27 cellular contexts compared by ENCODE assay signal in the genomic region with DNA sequence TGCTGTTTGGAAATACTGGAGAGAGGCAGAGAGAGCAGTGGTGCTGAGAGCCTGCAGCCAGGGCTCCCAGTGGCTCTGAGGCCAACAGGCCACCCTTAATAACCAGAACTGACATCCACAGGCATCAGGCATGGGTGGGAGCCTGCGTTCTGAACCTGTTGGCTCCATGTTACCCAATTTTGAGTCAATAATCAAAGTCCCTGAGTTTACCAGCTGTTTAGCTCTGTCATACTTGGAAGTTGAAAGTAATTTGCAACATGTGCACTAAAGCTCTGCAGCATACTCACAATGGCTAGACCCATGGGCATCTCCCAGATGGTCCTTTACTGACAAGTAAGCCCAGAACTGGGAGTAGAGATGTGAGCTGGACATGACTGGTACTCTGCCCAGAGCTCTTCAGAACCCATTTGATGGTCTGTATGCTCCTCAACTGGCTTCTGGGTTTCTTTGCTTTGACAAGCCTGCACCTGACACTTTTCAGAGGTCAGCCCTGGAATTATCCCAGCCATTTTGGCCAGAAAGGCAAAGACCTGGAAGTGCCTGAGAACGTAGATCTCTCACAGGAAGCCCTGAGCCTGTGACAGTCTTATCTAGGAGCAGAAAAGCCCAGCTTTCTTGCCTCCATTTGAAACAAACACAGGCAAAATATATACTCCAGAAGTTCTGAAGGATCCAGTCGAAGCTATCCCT.
"Had no signal": no experiment of that assay in that cellular context is flagged by ENCODE, and none has a peak within 500 bp of the region (broad histone marks: within the 10 kb centered on the region; RNA-seq: fewer than 3 reads in every experiment).

No MANE protein-coding gene starts in this region.

- H3K36me3 ChIP-seq: esophagus muscularis mucosa, heart right ventricle, left lung, thoracic aorta had no signal

- H3K27me3 ChIP-seq: esophagus muscularis mucosa, heart right ventricle, left lung had no signal

- H3K27ac Mint-ChIP-seq: activated CD4-positive, alpha-beta T cell treated with anti-CD3 and anti-CD28 coated beads, Interleukin-2, amount 10 ng/mL, durations not matched to agents 7 days and 5 days; activated CD8-positive, alpha-beta T cell treated with anti-CD3 and anti-CD28 coated beads for 36 hours; activated naive CD8-positive, alpha-beta T cell treated with anti-CD3 and anti-CD28 coated beads, Interleukin-2, amount 10 ng/mL, durations not matched to agents 7 days and 5 days; dendritic cell treated with granulocyte-macrophage colony-stimulating factor and Interleukin-4, amounts not matched to agents 40 ng/mL and 50 ng/mL, for 4 days; endodermal cell; natural killer cell treated with Interleukin-12 subunit alpha and Interleukin-12 subunit beta and Interleukin-15 and Interleukin-18, amount 100 ng/mL, for 72 hours; stimulated activated effector memory CD8-positive, alpha-beta T cell treated with anti-CD3 and anti-CD28 coated beads, Interleukin-12 subunit alpha, Interleukin-12 subunit beta, amount 100 ng/mL, for 72 hours; stimulated activated naive CD8-positive, alpha-beta T cell treated with anti-CD3 and anti-CD28 coated beads, Interleukin-15, Interleukin-2, amounts not matched to agents 100 ng/mL and 50 ng/mL, for 24 hours; T-helper 2 cell treated with Interferon-gamma antibody and Interleukin-4, amounts not matched to agents 5 μg/mL and 100 μg/mL, for 36 hours; WTC11 had no signal

- H3K36me3 Mint-ChIP-seq: activated naive CD8-positive, alpha-beta T cell treated with anti-CD3 and anti-CD28 coated beads, Interleukin-2, amount 10 ng/mL, durations not matched to agents 7 days and 5 days; natural killer cell treated with Interleukin-12 subunit alpha and Interleukin-12 subunit beta and Interleukin-15 and Interleukin-18, amount 100 ng/mL, for 72 hours; stimulated activated effector memory CD8-positive, alpha-beta T cell treated with anti-CD3 and anti-CD28 coated beads, Interleukin-12 subunit alpha, Interleukin-12 subunit beta, amount 100 ng/mL, for 72 hours had no signal

- H3K4me3 ChIP-seq: esophagus muscularis mucosa, heart right ventricle, left lung, lung, mucosa of descending colon, thoracic aorta had no signal

- H3K27me3 Mint-ChIP-seq: activated CD4-positive, alpha-beta T cell treated with anti-CD3 and anti-CD28 coated beads, Interleukin-2, amount 10 ng/mL, durations not matched to agents 7 days and 5 days; activated CD8-positive, alpha-beta T cell treated with anti-CD3 and anti-CD28 coated beads for 36 hours; dendritic cell treated with granulocyte-macrophage colony-stimulating factor and Interleukin-4, amounts not matched to agents 40 ng/mL and 50 ng/mL, for 4 days; natural killer cell treated with Interleukin-12 subunit alpha and Interleukin-12 subunit beta and Interleukin-15 and Interleukin-18, amount 100 ng/mL, for 72 hours; stimulated activated naive CD8-positive, alpha-beta T cell treated with anti-CD3 and anti-CD28 coated beads, Interleukin-15, Interleukin-2, amounts not matched to agents 100 ng/mL and 50 ng/mL, for 24 hours had no signal

- H3K9me3 Mint-ChIP-seq: activated CD4-positive, alpha-beta T cell treated with anti-CD3 and anti-CD28 coated beads, Interleukin-2, amount 10 ng/mL, durations not matched to agents 7 days and 5 days; activated CD8-positive, alpha-beta T cell treated with anti-CD3 and anti-CD28 coated beads for 36 hours; natural killer cell treated with Interleukin-12 subunit alpha and Interleukin-12 subunit beta and Interleukin-15 and Interleukin-18, amount 100 ng/mL, for 72 hours; stimulated activated effector memory CD8-positive, alpha-beta T cell treated with anti-CD3 and anti-CD28 coated beads, Interleukin-12 subunit alpha, Interleukin-12 subunit beta, amount 100 ng/mL, for 72 hours; stimulated activated naive CD8-positive, alpha-beta T cell treated with anti-CD3 and anti-CD28 coated beads, Interleukin-15, Interleukin-2, amounts not matched to agents 100 ng/mL and 50 ng/mL, for 24 hours; T-helper 2 cell treated with Interferon-gamma antibody and Interleukin-4, amounts not matched to agents 5 μg/mL and 100 μg/mL, for 36 hours had no signal

- H3K9me3 ChIP-seq: esophagus muscularis mucosa, left lung, mucosa of descending colon, thoracic aorta had no signal

- H3K4me1 ChIP-seq: esophagus muscularis mucosa, heart right ventricle, left lung had no signal

- DNase-seq: activated CD4-positive, alpha-beta T cell treated with anti-CD3 and anti-CD28 coated beads for 1 hour; activated CD4-positive, alpha-beta T cell treated with anti-CD3 and anti-CD28 coated beads, Interleukin-2, amount 10 ng/mL, durations not matched to agents 7 days and 5 days; activated CD8-positive, alpha-beta T cell treated with anti-CD3 and anti-CD28 coated beads for 36 hours; activated effector memory CD4-positive, alpha-beta T cell treated with Interleukin-2 at 50 U/mL for 16 hours; activated naive CD4-positive, alpha-beta T cell treated with Interleukin-2 at 50 U/mL for 16 hours; activated naive CD8-positive, alpha-beta T cell treated with anti-CD3 and anti-CD28 coated beads, Interleukin-2, amount 10 ng/mL, durations not matched to agents 7 days and 5 days; amniotic stem cell; central memory CD4-positive, alpha-beta T cell; endodermal cell; foreskin melanocyte; heart right ventricle; kidney glomerular epithelial cell; left lung; mucosa of descending colon; small intestine; stimulated activated CD4-positive, alpha-beta T cell treated with anti-CD3 and anti-CD28 coated beads, Interleukin-4, amount 100 ng/mL, for 24 hours; T-helper 1 cell; trophoblast cell had no signal

- H3K27ac ChIP-seq: esophagus muscularis mucosa, heart right ventricle, left lung, thoracic aorta had no signal

- H3K4me1 Mint-ChIP-seq: activated CD4-positive, alpha-beta T cell treated with anti-CD3 and anti-CD28 coated beads, Interleukin-2, amount 10 ng/mL, durations not matched to agents 7 days and 5 days; activated naive CD8-positive, alpha-beta T cell treated with anti-CD3 and anti-CD28 coated beads, Interleukin-2, amount 10 ng/mL, durations not matched to agents 7 days and 5 days; stimulated activated effector memory CD8-positive, alpha-beta T cell treated with anti-CD3 and anti-CD28 coated beads, Interleukin-12 subunit alpha, Interleukin-12 subunit beta, amount 100 ng/mL, for 72 hours had no signal

- H3K4me3 Mint-ChIP-seq: activated CD4-positive, alpha-beta T cell treated with anti-CD3 and anti-CD28 coated beads, Interleukin-2, amount 10 ng/mL, durations not matched to agents 7 days and 5 days; activated CD8-positive, alpha-beta T cell treated with anti-CD3 and anti-CD28 coated beads for 36 hours; activated naive CD8-positive, alpha-beta T cell treated with anti-CD3 and anti-CD28 coated beads, Interleukin-2, amount 10 ng/mL, durations not matched to agents 7 days and 5 days; dendritic cell treated with granulocyte-macrophage colony-stimulating factor and Interleukin-4, amounts not matched to agents 40 ng/mL and 50 ng/mL, for 4 days; endodermal cell; natural killer cell treated with Interleukin-12 subunit alpha and Interleukin-12 subunit beta and Interleukin-15 and Interleukin-18, amount 100 ng/mL, for 72 hours; stimulated activated effector memory CD8-positive, alpha-beta T cell treated with anti-CD3 and anti-CD28 coated beads, Interleukin-12 subunit alpha, Interleukin-12 subunit beta, amount 100 ng/mL, for 72 hours; stimulated activated naive CD8-positive, alpha-beta T cell treated with anti-CD3 and anti-CD28 coated beads, Interleukin-15, Interleukin-2, amounts not matched to agents 100 ng/mL and 50 ng/mL, for 24 hours; T-helper 2 cell treated with Interferon-gamma antibody and Interleukin-4, amounts not matched to agents 5 μg/mL and 100 μg/mL, for 36 hours; WTC11 had no signal

- ATAC-seq: activated CD8-positive, alpha-beta T cell treated with anti-CD3 and anti-CD28 coated beads for 36 hours; heart right ventricle; left lung; mucosa of descending colon; natural killer cell treated with Interleukin-12 subunit alpha and Interleukin-12 subunit beta and Interleukin-15 and Interleukin-18, amount 100 ng/mL, for 72 hours; stimulated activated effector memory CD8-positive, alpha-beta T cell treated with anti-CD3 and anti-CD28 coated beads, Interleukin-12 subunit alpha, Interleukin-12 subunit beta, amount 100 ng/mL, for 72 hours; WTC11 had no signal
